Comparison of ENCODE assay signal across 8 cellular contexts in genomic region chr1:54052934-54053744, GRCh38. TPM values are rescaled to one million over a fixed set of nuclear protein-coding genes. Genes with fewer than 3 reads are reported as not detected.
DNase-seq lines count a peak whose midpoint lies in the region; ATAC-seq, FAIRE-seq and TF ChIP-seq lines count a peak whose summit lies in the region.

TSS of gene TCEANC2 (plus strand) at chr1:54053608. CDS start at chr1:54054423, 815 bp downstream.
TSS of gene TMEM59 (minus strand) at chr1:54053204. CDS start at chr1:54053188, 16 bp downstream.

- TF ChIP-seq POLR2A in H1 (IDR thresholded peaks at IDR 0.05; ENCODE audit: control extremely low read depth in 1 of 2, low read depth in 2 of 2, low read length in 2 of 2), result peak in 1 of 2 experiments; percentile 55; a peak in 2 of 3 replicates

- no peak within 1 kb of the TSS for H2BK20ac ChIP-seq in H1 (ENCODE audit: low read length)

- H3K27me3 ChIP-seq in H1 (replicated peaks in 1 of 4; ENCODE audit: control insufficient read depth in 3 of 4, extremely low read depth in 1 of 4, insufficient read depth in 3 of 4, low read length in 3 of 4) (no peaks in the 10 kb centered on the region), mesenchymal stem cell (ENCODE audit: control insufficient read depth in 1 of 2, insufficient read depth in 1 of 2, low read length in 2 of 2) (no peaks in the 10 kb centered on the region)

- WGBS in H1 (ENCODE audit: extremely low coverage in 1 of 2, insufficient coverage in 1 of 2, insufficient read length in 1 of 2, insufficient replicate concordance in 2 of 2, low coverage in 1 of 2, low lambda C conversion rate in 2 of 2, missing lambda C conversion rate in 1 of 2), 2 experiments, result 1% methylated on average over 58 of the region's 59 CpGs; no CpG with 5 or more reads in 1 of the 2 experiments
- WGBS in mesenchymal stem cell, result under 1% methylated on average over 55 of the region's 59 CpGs

- H2BK5ac ChIP-seq in H1 (ENCODE audit: low read depth, low read length), result peak within 1 kb of the TSS; percentile 28
- H2BK5ac ChIP-seq in mesenchymal stem cell (ENCODE audit: low read depth, low read length, poor library complexity, severe bottlenecking), result peak within 1 kb of the TSS; percentile 40

- no peak for TF ChIP-seq EP300 in H1 (IDR thresholded peaks at IDR 0.05; ENCODE audit: borderline replicate concordance in 1 of 2, low read depth in 2 of 2, low read length in 2 of 2)

- peak within 1 kb of the TSS; percentile 81 for H3K56ac ChIP-seq in H1 (replicated peaks; ENCODE audit: insufficient read length, low read depth, low read length)

- H3K9ac ChIP-seq in H1 (replicated peaks in 1 of 4; ENCODE audit: extremely low read depth in 1 of 4, low read depth in 3 of 4, low read length in 3 of 4) (peak within 1 kb of the TSS; percentile 63 to 82 (median 76)), mesenchymal stem cell (ENCODE audit: low read length) (peak within 1 kb of the TSS; percentile 99)

- H4K5ac ChIP-seq in H1 (ENCODE audit: insufficient read length, low read depth, low read length), result peak within 1 kb of the TSS; percentile 43

- no peaks in the 10 kb centered on the region for H3K9me3 ChIP-seq in H1 (ENCODE audit: insufficient read depth in 2 of 2, low read depth in 1 of 2, low read length in 1 of 2)
- no peaks in the 10 kb centered on the region for H3K9me3 ChIP-seq in mesenchymal stem cell (ENCODE audit: control insufficient read depth, low read length)

- H2BK15ac ChIP-seq in H1 (ENCODE audit: low read length) (no peak within 1 kb of the TSS), mesenchymal stem cell (ENCODE audit: low read depth, poor library complexity, severe bottlenecking) (peak within 1 kb of the TSS; percentile 8)

- H3K14ac ChIP-seq in H1 (ENCODE audit: insufficient read length) (no peak within 1 kb of the TSS), mesenchymal stem cell (ENCODE audit: low read length in 2 of 2) (peak within 1 kb of the TSS in 1 of 2 experiments; percentile 94)

- H2AFZ ChIP-seq in H1 (ENCODE audit: low read length) (peak within 1 kb of the TSS; percentile 65), mesenchymal stem cell (ENCODE audit: low read depth, low read length) (peak within 1 kb of the TSS; percentile 68)

- H3K79me2 ChIP-seq in H1 (ENCODE audit: control insufficient read depth in 1 of 2, insufficient read depth in 2 of 2, low read length in 2 of 2), result peaks cover 7 to 42% of the 10 kb centered on the region in 2 experiments; a peak in 3 of 4 replicates

- no peak within 1 kb of the TSS for H2BK120ac ChIP-seq in H1 (replicated peaks; ENCODE audit: low read depth, low read length)
- H2BK120ac ChIP-seq in mesenchymal stem cell (ENCODE audit: low read depth, low read length), result no peak within 1 kb of the TSS

- peak within 1 kb of the TSS; percentile 84; the same call in 1 of the 2 replicates for H3K18ac ChIP-seq in H1 (ENCODE audit: extremely low read depth, low read length)
- H3K18ac ChIP-seq in mesenchymal stem cell (ENCODE audit: low read depth in 1 of 2, low read length in 2 of 2), result peak within 1 kb of the TSS; percentile 87 to 94

- H3K4me2 ChIP-seq in H1 (ENCODE audit: insufficient read depth in 1 of 2, low read depth in 2 of 2, low read length in 2 of 2) (peak within 1 kb of the TSS; percentile 75 to 90), mesenchymal stem cell (ENCODE audit: low read length, poor library complexity, severe bottlenecking) (peak within 1 kb of the TSS; percentile 92)

- peak within 1 kb of the TSS; percentile 90 for H3K27ac ChIP-seq in H1 (ENCODE audit: low read depth, low read length)
- H3K27ac ChIP-seq in mesenchymal stem cell (ENCODE audit: low read length, poor library complexity, severe bottlenecking), result peak within 1 kb of the TSS; percentile 88

- no peaks in the 10 kb centered on the region for H4K20me1 ChIP-seq in H1 (replicated peaks in 1 of 2; ENCODE audit: control insufficient read depth in 1 of 2, insufficient read depth in 2 of 2, low read length in 2 of 2)

- CTCF ChIA-PET in H1 (lab: Charles Lee; ENCODE audit: partially characterized antibody), result interaction anchor here (0.6 to 1.3 kb wide), 5 partner anchors 15 to 260 kb away, joined by 3 read pairs; no protein-coding TSS in a partner anchor

- H4K8ac ChIP-seq in H1 (ENCODE audit: extremely low read depth, insufficient read depth, low read length) (peak within 1 kb of the TSS; percentile 91; the same call in 1 of the 2 replicates), mesenchymal stem cell (ENCODE audit: low read length) (peak within 1 kb of the TSS; percentile 79)

- peak; percentile 50 for FAIRE-seq in H1 (lab: Jason Lieb, UNC)

- POLR2A ChIA-PET in H1 (lab: Charles Lee; ENCODE audit: partially characterized antibody), result interaction anchor here (0.6 to 2.4 kb wide), 8 partner anchors 8 to 141 kb away, joined by 3 to 10 read pairs (median 4); no protein-coding TSS in a partner anchor

- H2BK12ac ChIP-seq in H1 (ENCODE audit: low read depth, low read length) (no peak within 1 kb of the TSS; the same call in 1 of the 2 replicates), mesenchymal stem cell (ENCODE audit: low read length in 2 of 2) (peak within 1 kb of the TSS in 1 of 2 experiments; percentile 64)

- H3K36me3 ChIP-seq in H1 (ENCODE audit: control insufficient read depth in 2 of 4, insufficient read depth in 4 of 4, low read length in 3 of 4) (no peaks in the 10 kb centered on the region), mesenchymal stem cell (ENCODE audit: control insufficient read depth in 1 of 2, insufficient read depth in 2 of 2, low read depth in 1 of 2, low read length in 2 of 2) (peaks cover 0 to 7% of the 10 kb centered on the region in 2 experiments)

- H3K4me3 ChIP-seq in H1 (ENCODE audit: extremely low read depth in 1 of 4, insufficient read depth in 2 of 4, low read depth in 3 of 4, low read length in 4 of 4) (peak within 1 kb of the TSS; percentile 72 to 96 (median 81)), mesenchymal stem cell (ENCODE audit: insufficient read depth in 1 of 2, low read depth in 1 of 2, low read length in 2 of 2) (peak within 1 kb of the TSS; percentile 90 to 100)

- DNase-seq in COR-L47 (lab: John Stamatoyannopoulos, UW) (peak; percentile 97), HT1080 (ENCODE audit: low read depth) (peak; percentile 99), NOMO-1 treated with DMSO at 0.1 percent for 48 hours (lab: John Stamatoyannopoulos, UW; ENCODE audit: unreplicated experiment) (peak; percentile 100), H1 (ENCODE audit: low read depth in 1 of 2, low spot score in 2 of 2) (peak; percentile 88 to 90), mesenchymal stem cell (peak; percentile 100)
- DNase-seq in activated CD8-positive, alpha-beta memory T cell treated with anti-CD3 and anti-CD28 coated beads for 4 hours (ENCODE audit: low read depth in 2 of 2), result peak; percentile 92 to 96
- peak; percentile 94 for DNase-seq in stimulated activated CD8-positive, alpha-beta memory T cell treated with anti-CD3 and anti-CD28 coated beads, Interleukin-12 subunit alpha, Interleukin-12 subunit beta, amount 100 ng/mL, for 4 hours (ENCODE audit: low read depth)

- peak within 1 kb of the TSS; percentile 40 for H4K91ac ChIP-seq in H1 (replicated peaks; ENCODE audit: insufficient read length, low read length)
- H4K91ac ChIP-seq in mesenchymal stem cell (ENCODE audit: low read length), result peak within 1 kb of the TSS; percentile 43

- H3K79me1 ChIP-seq in H1 (ENCODE audit: low read depth, low read length) (peaks cover 2% of the 10 kb centered on the region; the same call in 1 of the 2 replicates), mesenchymal stem cell (replicated peaks; ENCODE audit: low read length, poor library complexity, severe bottlenecking) (peaks cover 8% of the 10 kb centered on the region)

- H3K23ac ChIP-seq in H1 (ENCODE audit: insufficient read length) (no peak within 1 kb of the TSS), mesenchymal stem cell (ENCODE audit: low read length in 2 of 2) (peak within 1 kb of the TSS in 1 of 2 experiments; percentile 71)

- TF ChIP-seq CTCF in H1 (IDR thresholded peaks at IDR 0.05; ENCODE audit: control extremely low read depth in 1 of 3, insufficient read depth in 1 of 3, low read depth in 1 of 3, low read length in 3 of 3), result no peak

- peak; percentile 88 for ATAC-seq in GM21367 (IDR thresholded peaks at IDR 0.05; ENCODE audit: unreplicated experiment)

- no peak for TF ChIP-seq RAD21 in H1 (IDR thresholded peaks at IDR 0.05 in 1 of 2, conservative IDR thresholded peaks at IDR 0.05 in 1 of 2; ENCODE audit: low read depth in 2 of 2, low read length in 2 of 2)

- H3K4me1 ChIP-seq in H1 (replicated peaks in 1 of 4; ENCODE audit: control insufficient read depth in 3 of 4, insufficient read depth in 4 of 4, low read length in 3 of 4) (peaks cover 0 to 5% (median 3%) of the 10 kb centered on the region in 4 experiments; a peak in 4 of 7 replicates), mesenchymal stem cell (ENCODE audit: control insufficient read depth, insufficient read depth, low read depth, low read length) (peaks cover 5% of the 10 kb centered on the region)

- H2AK5ac ChIP-seq in H1 (ENCODE audit: low read depth, low read length) (no peak within 1 kb of the TSS), mesenchymal stem cell (ENCODE audit: low read length, severe bottlenecking) (no peak within 1 kb of the TSS)

- H3K23me2 ChIP-seq in H1 (ENCODE audit: low read depth, low read length), result no peaks in the 10 kb centered on the region

- peak within 1 kb of the TSS; percentile 14 for H3K4ac ChIP-seq in H1 (replicated peaks; ENCODE audit: insufficient read length, low read depth, low read length)
- H3K4ac ChIP-seq in mesenchymal stem cell (ENCODE audit: low read depth in 1 of 2, low read length in 2 of 2), result peak within 1 kb of the TSS; percentile 52 to 95

RNA-seq across cellular contexts. Expression of gene TCEANC2, which starts in this region (rescaled TPM):
- total RNA-seq in HT1080 (2014; rRNA removed; shearing (Covaris generic)), result 5.5 and 6.1 TPM in 2 replicates
- polyA plus RNA-seq in HT1080 (2015; cell fraction: cytosol; rRNA removed), result 6.1 and 6.2 TPM in 2 replicates
- polyA plus RNA-seq in HT1080 (2015; cell fraction: nucleus; rRNA removed), result 6.9 and 10.7 TPM in 2 replicates
- 6.4 and 8.2 TPM in 2 replicates for total RNA-seq in H1 (2021; fragmentation: NEBNext Ultra II Directional; extraction: Animal tissue kit (Norgen Biotek cat#: 25700))
- polyA plus RNA-seq in H1 (2011; rRNA removed), result 4.0 and 4.2 TPM in 2 replicates
- polyA plus RNA-seq in H1 (2011; cell fraction: cytosol; rRNA removed), result 5.2 TPM
- 6.2 TPM for polyA plus RNA-seq in H1 (2011; cell fraction: nucleus; rRNA removed)
- 3.3 to 4.2 TPM (median 3.6 TPM) in 4 replicates for polyA plus RNA-seq in H1 (2012, experiment 1 of 2)
- 1.7 TPM for polyA plus RNA-seq in H1 (2012, experiment 2 of 2)
- polyA plus RNA-seq in H1 (2013, experiment 1 of 2), result 3.0 TPM
- 2.7 TPM for polyA plus RNA-seq in H1 (2013, experiment 2 of 2)
- polyA minus RNA-seq in H1 (2011; rRNA and poly(A)+ RNA removed), result 6.7 and 7.0 TPM in 2 replicates
- polyA minus RNA-seq in H1 (2011; cell fraction: cytosol; rRNA and poly(A)+ RNA removed), result 4.4 TPM
- 8.1 TPM for polyA minus RNA-seq in H1 (2011; cell fraction: nucleus; rRNA and poly(A)+ RNA removed)
- 1.7 TPM for polyA plus RNA-seq in mesenchymal stem cell (2013, experiment 1 of 2)
- polyA plus RNA-seq in mesenchymal stem cell (2013, experiment 2 of 2), result 1.8 TPM

RNA-seq across cellular contexts. Expression of gene TMEM59, which starts in this region (rescaled TPM):
- 208 and 262 TPM in 2 replicates for total RNA-seq in HT1080 (2014; rRNA removed; shearing (Covaris generic))
- polyA plus RNA-seq in HT1080 (2015; cell fraction: cytosol; rRNA removed), result 252 and 293 TPM in 2 replicates
- polyA plus RNA-seq in HT1080 (2015; cell fraction: nucleus; rRNA removed), result 209 and 234 TPM in 2 replicates
- total RNA-seq in H1 (2021; fragmentation: NEBNext Ultra II Directional; extraction: Animal tissue kit (Norgen Biotek cat#: 25700)), result 123 and 139 TPM in 2 replicates
- 71.2 and 116 TPM in 2 replicates for polyA plus RNA-seq in H1 (2011; rRNA removed)
- polyA plus RNA-seq in H1 (2011; cell fraction: cytosol; rRNA removed), result 132 TPM
- polyA plus RNA-seq in H1 (2011; cell fraction: nucleus; rRNA removed), result 40.3 TPM
- polyA plus RNA-seq in H1 (2012, experiment 1 of 2), result 97.4 to 114 TPM (median 102 TPM) in 4 replicates
- polyA plus RNA-seq in H1 (2012, experiment 2 of 2), result 26.5 TPM
- polyA plus RNA-seq in H1 (2013, experiment 1 of 2), result 141 TPM
- 160 TPM for polyA plus RNA-seq in H1 (2013, experiment 2 of 2)
- polyA minus RNA-seq in H1 (2011; rRNA and poly(A)+ RNA removed), result 95.0 and 118 TPM in 2 replicates
- 52.6 TPM for polyA minus RNA-seq in H1 (2011; cell fraction: cytosol; rRNA and poly(A)+ RNA removed)
- 36.0 TPM for polyA minus RNA-seq in H1 (2011; cell fraction: nucleus; rRNA and poly(A)+ RNA removed)
- polyA plus RNA-seq in mesenchymal stem cell (2013, experiment 1 of 2), result 282 TPM
- 305 TPM for polyA plus RNA-seq in mesenchymal stem cell (2013, experiment 2 of 2)

Comparison
In these comparisons a context has a peak if more than half of its experiments do, and no peak if none do; other contexts are left out.
1. Peak in every context shown above with its lines: DNase-seq, ATAC-seq, H3K4me3 ChIP-seq and H3K27ac ChIP-seq.